ENCODE assay signal across 25 cellular contexts in the genomic region with DNA sequence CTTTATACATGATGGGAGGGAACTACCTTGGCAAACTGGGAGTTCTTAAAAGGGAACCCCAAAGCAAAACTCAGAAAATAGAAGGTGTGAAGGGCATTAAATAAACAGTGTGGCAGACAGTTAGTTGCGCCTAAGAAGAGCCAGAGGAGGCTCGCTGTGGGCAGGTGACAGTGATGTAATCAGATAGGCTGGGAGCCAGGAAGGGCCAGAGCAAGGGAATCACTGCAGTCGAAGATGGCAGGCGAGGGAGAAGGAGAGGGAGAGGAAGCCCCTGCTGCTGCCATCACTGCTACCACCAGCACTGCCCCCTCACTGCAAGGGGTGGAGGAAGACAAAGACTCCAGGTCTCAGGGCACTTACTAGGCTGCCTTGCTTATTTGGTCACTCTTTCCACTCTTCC.
A peak's percentile ranks its signal among the peaks of the same experiment; 100 is the strongest.
DNase-seq lines count a peak whose midpoint lies in the region; ATAC-seq, FAIRE-seq and TF ChIP-seq lines count a peak whose summit lies in the region.
"Had no signal": no experiment of that assay in that cellular context is flagged by ENCODE, and none has a peak within 500 bp of the region (broad histone marks: within the 10 kb centered on the region; RNA-seq: fewer than 3 reads in every experiment).

No MANE protein-coding gene starts in this region.

- H3K4me3 Mint-ChIP-seq in GM23338: no peak overlapping the region
- no peak overlapping the region for H3K4me3 Mint-ChIP-seq in endodermal cell
- H3K4me3 Mint-ChIP-seq: CD14-positive monocyte; CD4-positive, alpha-beta T cell; CD8-positive, alpha-beta memory T cell; H9 had no signal

- 32% methylated on average over 4 of the region's 4 CpGs for WGBS in K562 (ENCODE audit: insufficient coverage, low coverage, missing lambda C conversion rate)
- WGBS in endodermal cell (ENCODE audit: insufficient coverage in 1 of 2, insufficient read length in 1 of 2), 2 experiments: 93% methylated on average over 3 to 4 of the region's 4 CpGs

- H3K9me3 Mint-ChIP-seq in GM23338 (peaks cover 15% of the 10 kb centered on the region), endodermal cell (peaks cover 18% of the 10 kb centered on the region)

- BruUV-seq in K562 (replicated peaks; lab: Mats Ljungman, UMichigan): no TSS peak

- H3K4me2 ChIP-seq in GM23338 (peak overlapping the region; percentile 12; the same call in 1 of the 2 replicates), Karpas-422 (ENCODE audit: low read depth, low read length, poor library complexity, severe bottlenecking) (no peak overlapping the region), K562 (ENCODE audit: insufficient read depth, low read length) (no peak overlapping the region)
- H3K4me2 ChIP-seq: A549; BLaER1 treated with 17β-estradiol and CSF1 and Interleukin-3, amounts not matched to agents 10 nM and 100 nM had no signal

- H3K27me3 ChIP-seq in GM23338 (ENCODE audit: insufficient read depth) (no peaks in the 10 kb centered on the region), Karpas-422 (ENCODE audit: low read length) (no peaks in the 10 kb centered on the region), K562 (ENCODE audit: control insufficient read depth in 2 of 2, insufficient read depth in 2 of 2, low read length in 2 of 2) (no peaks in the 10 kb centered on the region), endodermal cell (ENCODE audit: control insufficient read depth, insufficient read depth, low read length, poor library complexity, severe bottlenecking) (no peaks in the 10 kb centered on the region), WERI-Rb-1 (ENCODE audit: insufficient read depth, low read depth, severe bottlenecking) (no peaks in the 10 kb centered on the region)
- H3K27me3 ChIP-seq: BE2C; BLaER1 treated with 17β-estradiol and CSF1 and Interleukin-3, amounts not matched to agents 10 nM and 100 nM had no signal

- H3K9me2 ChIP-seq in GM23338 (ENCODE audit: insufficient read depth): no peaks in the 10 kb centered on the region
- no peaks in the 10 kb centered on the region for H3K9me2 ChIP-seq in Karpas-422 (replicated peaks; ENCODE audit: insufficient read depth, low read length)

- H3K36me3 Mint-ChIP-seq in GM23338 (ENCODE audit: low read depth): peaks cover 17% of the 10 kb centered on the region
- peaks cover 19% of the 10 kb centered on the region for H3K36me3 Mint-ChIP-seq in endodermal cell (ENCODE audit: low read depth)

- no peak overlapping the region for H2AFZ ChIP-seq in GM23338
- no peak overlapping the region for H2AFZ ChIP-seq in Karpas-422 (ENCODE audit: low read length)
- no peak overlapping the region for H2AFZ ChIP-seq in K562 (ENCODE audit: low read depth, low read length)

- CTCF ChIA-PET in K562 (lab: Yijun Ruan, JAX; ENCODE audit: low intra/inter-chr PET ratio): no interaction called here

- H3K4me3 ChIP-seq in GM23338: no peak overlapping the region
- no peak overlapping the region for H3K4me3 ChIP-seq in Karpas-422 (ENCODE audit: low read length)
- no peak overlapping the region for H3K4me3 ChIP-seq in K562
- H3K4me3 ChIP-seq in endodermal cell (ENCODE audit: low read length): no peak overlapping the region
- no peak overlapping the region for H3K4me3 ChIP-seq in WERI-Rb-1 (ENCODE audit: low read depth, low read length)
- H3K4me3 ChIP-seq: A549; BLaER1 treated with 17β-estradiol and CSF1 and Interleukin-3, amounts not matched to agents 10 nM and 100 nM had no signal

- H3K9ac ChIP-seq in Karpas-422 (ENCODE audit: low read length): no peak overlapping the region
- 0 out of 4 replicates have a peak overlapping the region, but pooled peaks of 1 of the 2 experiments have one; percentile 19 for H3K9ac ChIP-seq in K562 (ENCODE audit: insufficient read depth in 1 of 2, low read depth in 2 of 2, low read length in 2 of 2)
- no peak overlapping the region for H3K9ac ChIP-seq in endodermal cell (ENCODE audit: extremely low read depth, low read length, poor library complexity, severe bottlenecking)
- H3K9ac ChIP-seq: BLaER1 treated with 17β-estradiol and CSF1 and Interleukin-3, amounts not matched to agents 10 nM and 100 nM had no signal

- H3K27ac ChIP-seq in GM23338 (ENCODE audit: low read depth) (no peak overlapping the region), Karpas-422 (ENCODE audit: low read length) (peak overlapping the region; percentile 75; the same call in 1 of the 2 replicates), K562 (ENCODE audit: extremely low read depth, low read depth, low read length) (no peak overlapping the region), endodermal cell (ENCODE audit: low read depth, low read length) (no peak overlapping the region), WERI-Rb-1 (no peak overlapping the region)
- H3K27ac ChIP-seq: A549; BLaER1 treated with 17β-estradiol and CSF1 and Interleukin-3, amounts not matched to agents 10 nM and 100 nM had no signal

- H3K27ac Mint-ChIP-seq in GM23338 (no peak overlapping the region), endodermal cell (no peak overlapping the region)
- H3K27ac Mint-ChIP-seq: CD14-positive monocyte; CD4-positive, alpha-beta T cell; CD8-positive, alpha-beta memory T cell; H9 had no signal

- peaks cover 1% of the 10 kb centered on the region for H3K27me3 Mint-ChIP-seq in GM23338 (ENCODE audit: insufficient read depth, low read depth, poor library complexity)
- H3K27me3 Mint-ChIP-seq in endodermal cell (ENCODE audit: insufficient read depth): no peaks in the 10 kb centered on the region
- H3K27me3 Mint-ChIP-seq: CD4-positive, alpha-beta T cell had no signal

- no peaks in the 10 kb centered on the region for H3K9me1 ChIP-seq in K562 (ENCODE audit: control insufficient read depth, insufficient read depth, low read length)

- H3K4me1 Mint-ChIP-seq in GM23338 (no peaks in the 10 kb centered on the region), endodermal cell (no peaks in the 10 kb centered on the region)
- H3K4me1 Mint-ChIP-seq: CD8-positive, alpha-beta memory T cell; H9 had no signal

- DNase-seq in GM23338 (ENCODE audit: low spot score) (no peak), Karpas-422 (no peak), K562 (ENCODE audit: extremely low read depth in 1 of 4, low spot score in 3 of 4) (no peak), endodermal cell (peak; percentile 60), DMS53 treated with DMSO at 0.1 percent for 48 hours (lab: John Stamatoyannopoulos, UW; ENCODE audit: unreplicated experiment) (no peak), WERI-Rb-1 (no peak), HPDE6-E6E7 (ENCODE audit: extremely low spot score) (no peak)
- DNase-seq: 8988T; ACHN; AML-193; BE2C; CD4-positive, alpha-beta T cell; CD8-positive, alpha-beta memory T cell; DMS 273 treated with DMSO at 0.1 percent for 48 hours; DMS79 treated with DMSO at 0.1 percent for 48 hours; GF-D8; GOT3; H9 had no signal

- H4K20me1 ChIP-seq in GM23338 (replicated peaks; ENCODE audit: insufficient read depth) (no peaks in the 10 kb centered on the region), Karpas-422 (ENCODE audit: insufficient read depth, low read depth, low read length) (no peaks in the 10 kb centered on the region), K562 (replicated peaks; ENCODE audit: control insufficient read depth, insufficient read depth, low read length) (no peaks in the 10 kb centered on the region)
- H4K20me1 ChIP-seq: BLaER1 treated with 17β-estradiol and CSF1 and Interleukin-3, amounts not matched to agents 10 nM and 100 nM had no signal

- no peaks in the 10 kb centered on the region for H3K79me2 ChIP-seq in GM23338 (replicated peaks; ENCODE audit: insufficient read depth)
- H3K79me2 ChIP-seq in Karpas-422 (ENCODE audit: low read length): 0 out of 2 replicates have a peak, but pooled peaks cover 5% of the 10 kb centered on the region
- H3K79me2 ChIP-seq in K562 (ENCODE audit: control insufficient read depth, insufficient read depth, low read length): no peaks in the 10 kb centered on the region

- intact Hi-C loops in K562 (cut with micrococcal nuclease): no loop called here

- POLR2A ChIA-PET in K562 (lab: Yijun Ruan, JAX): interaction anchor here (0.7 kb wide), 1 partner anchor 1124 kb away, joined by 4 read pairs; no protein-coding TSS in a partner anchor

- H3K36me3 ChIP-seq in GM23338 (ENCODE audit: insufficient read depth) (no peaks in the 10 kb centered on the region), Karpas-422 (ENCODE audit: insufficient read depth, low read length) (no peaks in the 10 kb centered on the region), K562 (ENCODE audit: control insufficient read depth, insufficient read depth, low read length) (no peaks in the 10 kb centered on the region), endodermal cell (ENCODE audit: control insufficient read depth, insufficient read depth, low read length) (no peaks in the 10 kb centered on the region), WERI-Rb-1 (no peaks in the 10 kb centered on the region)
- H3K36me3 ChIP-seq: BE2C had no signal

- TF ChIP-seq RAD21 in K562 (CRISPR knock-in tag; conservative IDR thresholded peaks at IDR 0.05 in 1 of 2, IDR thresholded peaks at IDR 0.05 in 1 of 2): no peak

- no peak for TF ChIP-seq EP300 in K562 (IDR thresholded peaks at IDR 0.05; ENCODE audit: low read length)

- in situ Hi-C loops in K562 (cut with MboI): no loop called here

- FAIRE-seq in K562 (lab: Jason Lieb, UNC): no peak
- FAIRE-seq: A549, D721Med, GM12891, GM18507 had no signal

- H3K4me1 ChIP-seq in GM23338 (ENCODE audit: insufficient read depth): peaks cover 6% of the 10 kb centered on the region
- peaks cover 29% of the 10 kb centered on the region for H3K4me1 ChIP-seq in Karpas-422 (ENCODE audit: low read length)
- peaks cover 0 to 5% of the 10 kb centered on the region in 2 experiments; a peak in 4 of 5 replicates for H3K4me1 ChIP-seq in K562 (replicated peaks in 1 of 2; ENCODE audit: control insufficient read depth in 2 of 2, insufficient read depth in 2 of 2, low read length in 2 of 2)
- peaks cover 5% of the 10 kb centered on the region for H3K4me1 ChIP-seq in endodermal cell (ENCODE audit: control insufficient read depth, insufficient read depth, low read length)
- H3K4me1 ChIP-seq: A549, BE2C had no signal

- no peak for TF ChIP-seq POLR2A in K562 (conservative IDR thresholded peaks at IDR 0.05)

- H3F3A ChIP-seq in GM23338 (replicated peaks; ENCODE audit: low read depth): no peaks in the 10 kb centered on the region

- H3K9me3 ChIP-seq in Karpas-422 (ENCODE audit: low read length): peaks cover 3% of the 10 kb centered on the region; the same call in 1 of the 2 replicates
- H3K9me3 ChIP-seq in K562 (replicated peaks; ENCODE audit: control insufficient read depth, insufficient read depth, low read depth, low read length): no peaks in the 10 kb centered on the region
- peaks cover 15% of the 10 kb centered on the region for H3K9me3 ChIP-seq in endodermal cell (ENCODE audit: control insufficient read depth, low read length)
- H3K9me3 ChIP-seq in WERI-Rb-1 (ENCODE audit: severe bottlenecking): peaks cover 6% of the 10 kb centered on the region
- H3K9me3 ChIP-seq: BE2C had no signal

- peak; percentile 49 for ATAC-seq in GM23338
- ATAC-seq in K562: no peak
- ATAC-seq: A549, HCT116 had no signal

- TF ChIP-seq CTCF in GM23338 (conservative IDR thresholded peaks at IDR 0.05; ENCODE audit: low read depth in 2 of 2) (no peak), K562 (IDR thresholded peaks at IDR 0.05 in 2 of 3, conservative IDR thresholded peaks at IDR 0.05 in 1 of 3; ENCODE audit: insufficient read depth in 2 of 3, low read depth in 1 of 3, low read length in 3 of 3) (no peak), endodermal cell (conservative IDR thresholded peaks at IDR 0.05) (no peak), WERI-Rb-1 (IDR thresholded peaks at IDR 0.05; ENCODE audit: low read depth, low read length) (no peak)

TF ChIP-seq in K562, 482 proteins besides CTCF, POLR2A, EP300 and RAD21 (continues in another document):
- TF ChIP-seq NFIC (IDR thresholded peaks at IDR 0.05): peak; percentile 67
